ENCODE assay signal across 20 cellular contexts in genomic region chr14:102683399-102684275, GRCh38.
DNase-seq lines count a peak whose midpoint lies in the region; ATAC-seq, FAIRE-seq and TF ChIP-seq lines count a peak whose summit lies in the region.
"Had no signal": no experiment of that assay in that cellular context is flagged by ENCODE, and none has a peak within 500 bp of the region (broad histone marks: within the 10 kb centered on the region; RNA-seq: fewer than 3 reads in every experiment).

No MANE protein-coding gene starts in this region.

- H3K9me3 Mint-ChIP-seq in GM23338: peaks cover 6% of the 10 kb centered on the region
- H3K9me3 Mint-ChIP-seq: activated T-helper 17 cell treated with anti-CD3 and anti-CD28 coated beads, Interleukin-2, amount 50 U/mL, for 72 hours; T-cell had no signal

- ATAC-seq in GM23338 (peak; percentile 89), HG03565 (IDR thresholded peaks at IDR 0.05; ENCODE audit: unreplicated experiment) (no peak), GM21515 (IDR thresholded peaks at IDR 0.05; ENCODE audit: unreplicated experiment) (no peak), HG03439 (IDR thresholded peaks at IDR 0.05; ENCODE audit: unreplicated experiment) (no peak)
- ATAC-seq: activated T-helper 17 cell treated with anti-CD3 and anti-CD28 coated beads, Interleukin-2, amount 50 U/mL, for 72 hours; T-cell had no signal

- peaks cover 28% of the 10 kb centered on the region; the same call in 1 of the 2 replicates for H3K4me1 ChIP-seq in GM23338 (ENCODE audit: insufficient read depth)
- H3K4me1 ChIP-seq in kidney (ENCODE audit: control insufficient read depth in 1 of 2, insufficient read depth in 1 of 2, low read depth in 1 of 2, low read length in 2 of 2): peaks cover 0 to 23% of the 10 kb centered on the region in 2 donors
- H3K4me1 ChIP-seq in spleen: peaks cover 3 to 22% (median 13%) of the 10 kb centered on the region in 6 donors

- DNase-seq in GM23338 (ENCODE audit: low spot score): peak; percentile 65
- DNase-seq in SW480 (ENCODE audit: low spot score): peak; percentile 29
- DNase-seq in kidney: no peak
- DNase-seq in retina: peak; percentile 18
- no peak for DNase-seq in spleen
- DNase-seq: amygdala, DMS79, MM.1S, NCI-H2081, NCI-H69, WERI-Rb-1 had no signal

- H3K36me3 Mint-ChIP-seq in GM23338 (ENCODE audit: low read depth): peaks cover 13% of the 10 kb centered on the region; the same call in 2 of the 3 replicates

- no peak overlapping the region for H3K27ac Mint-ChIP-seq in GM23338
- H3K27ac Mint-ChIP-seq: activated T-helper 17 cell treated with anti-CD3 and anti-CD28 coated beads, Interleukin-2, amount 50 U/mL, for 72 hours; T-cell had no signal

- no peaks in the 10 kb centered on the region for H3K27me3 ChIP-seq in GM23338 (ENCODE audit: insufficient read depth)
- H3K27me3 ChIP-seq in spleen (replicated peaks in 1 of 7): no peaks in the 10 kb centered on the region
- H3K27me3 ChIP-seq: BLaER1 had no signal

- 89 to 94% (median 91%) methylated on average over 18 to 45 of the region's 45 CpGs for WGBS in spleen, 5 donors

- H3K36me3 ChIP-seq in GM23338 (ENCODE audit: insufficient read depth) (no peaks in the 10 kb centered on the region), kidney (ENCODE audit: control insufficient read depth in 1 of 2, insufficient read depth in 2 of 2, low read length in 2 of 2) (no peaks in the 10 kb centered on the region), spleen (peaks cover 0 to 32% (median 10%) of the 10 kb centered on the region in 6 donors)

- peaks cover 29% of the 10 kb centered on the region for H3K4me1 Mint-ChIP-seq in GM23338
- H3K4me1 Mint-ChIP-seq: activated T-helper 17 cell treated with anti-CD3 and anti-CD28 coated beads, Interleukin-2, amount 50 U/mL, for 72 hours had no signal

- peak overlapping the region; percentile 40 for H3K4me2 ChIP-seq in GM23338
- H3K4me2 ChIP-seq: BLaER1 had no signal

- TF ChIP-seq CTCF in GM23338 (conservative IDR thresholded peaks at IDR 0.05; ENCODE audit: low read depth in 2 of 2) (peak; percentile 23 to 39; a peak in 2 of 4 replicates), kidney (IDR thresholded peaks at IDR 0.05; ENCODE audit: borderline replicate concordance, extremely low read depth, insufficient read depth) (no peak), spleen (IDR thresholded peaks at IDR 0.05 in 8 of 11, conservative IDR thresholded peaks at IDR 0.05 in 3 of 11) (no peak)

- H3K27me3 Mint-ChIP-seq in GM23338 (ENCODE audit: insufficient read depth, low read depth, poor library complexity): peaks cover 2% of the 10 kb centered on the region
- H3K27me3 Mint-ChIP-seq: activated T-helper 17 cell treated with anti-CD3 and anti-CD28 coated beads, Interleukin-2, amount 50 U/mL, for 72 hours; T-cell had no signal

- H3K9ac ChIP-seq in kidney (ENCODE audit: low read length in 2 of 2): no peak overlapping the region
- H3K9ac ChIP-seq: BLaER1 had no signal

- TF ChIP-seq POLR2A in spleen (IDR thresholded peaks at IDR 0.05): no peak

- H3K4me3 ChIP-seq in GM23338 (no peak overlapping the region; the same call in 1 of the 2 replicates), kidney (ENCODE audit: low read length in 2 of 2) (peak overlapping the region; percentile 17 to 42), spleen (no peak overlapping the region)
- H3K4me3 ChIP-seq: BLaER1 had no signal

- peaks cover 77% of the 10 kb centered on the region for H3K79me2 ChIP-seq in GM23338 (replicated peaks; ENCODE audit: insufficient read depth)

- H3K4me3 Mint-ChIP-seq in GM23338: no peak overlapping the region
- H3K4me3 Mint-ChIP-seq: activated T-helper 17 cell treated with anti-CD3 and anti-CD28 coated beads, Interleukin-2, amount 50 U/mL, for 72 hours; T-cell had no signal

- no peak overlapping the region for H2AFZ ChIP-seq in GM23338

- H3K9me3 ChIP-seq in kidney (ENCODE audit: control insufficient read depth in 1 of 2, low read length in 2 of 2): no peaks in the 10 kb centered on the region
- H3K9me3 ChIP-seq in spleen: no peaks in the 10 kb centered on the region
- H3K9me3 ChIP-seq: BLaER1 had no signal

- no peak for FAIRE-seq in kidney (lab: Jason Lieb, UNC)
- FAIRE-seq: HTR-8/SVneo, keratinocyte, RCC 7860 had no signal

- H3K27ac ChIP-seq in GM23338 (ENCODE audit: low read depth) (no peak overlapping the region), kidney (ENCODE audit: low read depth in 2 of 2, low read length in 2 of 2) (peak overlapping the region in 1 of 2 donors; percentile 36), spleen (no peak overlapping the region)
- H3K27ac ChIP-seq: BLaER1, WERI-Rb-1 had no signal

- intact Hi-C loops in kidney (cut with DNase I): no loop called here
- intact Hi-C loops in spleen (cut with DNase I; ENCODE audit: low total_unique reads): no loop called here

- no peaks in the 10 kb centered on the region for H3F3A ChIP-seq in GM23338 (replicated peaks; ENCODE audit: low read depth)

- peaks cover 8% of the 10 kb centered on the region; the same call in 1 of the 2 replicates for H4K20me1 ChIP-seq in GM23338 (replicated peaks; ENCODE audit: insufficient read depth)

- H3K9me2 ChIP-seq in GM23338 (ENCODE audit: insufficient read depth): no peaks in the 10 kb centered on the region

TF ChIP-seq in GM23338, 12 proteins besides CTCF, POLR2A, EP300 and RAD21:
- TF ChIP-seq ZNF331 (CRISPR knock-in tag; IDR thresholded peaks at IDR 0.05; ENCODE audit: low read depth): no peak

Comparison
In these comparisons a context has a peak if more than half of its experiments do, and no peak if none do; other contexts are left out.
1. DNase-seq: peak in GM23338 (single experiment), SW480 (single experiment) and retina (single experiment); none in kidney (single experiment) and spleen (single experiment).
2. H3K4me3 ChIP-seq: peak in kidney (2 of 2); none in GM23338 (single experiment) and spleen (0 of 8).
3. CTCF ChIP-seq: peak in GM23338 (2 of 2); none in kidney (single experiment) and spleen (0 of 11).